ENCODE assay signal across 8 cellular contexts in genomic region chr6:73519943-73520687, GRCh38. TPM values are rescaled to one million over a fixed set of nuclear protein-coding genes. Genes with fewer than 3 reads are reported as not detected.
DNase-seq lines count a peak whose midpoint lies in the region.

No MANE protein-coding gene starts in this region.

- DNase-seq in NCI-H446 (lab: John Stamatoyannopoulos, UW), result peak; percentile 26 to 64
- DNase-seq in NCI-H446 treated with DMSO at 0.1 percent for 48 hours (lab: John Stamatoyannopoulos, UW), result no peak
- DNase-seq in NCI-H146 (lab: John Stamatoyannopoulos, UW), result peak; percentile 65
- peak; percentile 69 to 71 for DNase-seq in activated CD4-positive, alpha-beta T cell treated with anti-CD3 and anti-CD28 coated beads for 24 hours (ENCODE audit: low read depth in 2 of 2)
- peak; percentile 75 for DNase-seq in cerebellum (ENCODE audit: low spot score)
- DNase-seq in kidney glomerular epithelial cell (lab: John Stamatoyannopoulos, UW), result peak; percentile 45
- peak; percentile 61 to 73 for DNase-seq in stimulated activated CD4-positive, alpha-beta T cell treated with anti-CD3 and anti-CD28 coated beads, Interleukin-15, amount 100 ng/mL, for 1 hour (ENCODE audit: low read depth in 1 of 2, low spot score in 1 of 2)
- DNase-seq in NCI-H1048 (lab: John Stamatoyannopoulos, UW), result no peak

RNA-seq across cellular contexts. Expression of gene EEF1A1, which starts 0.7 kb away (rescaled TPM):
- total RNA-seq in cerebellum, result 9,230 TPM

RNA-seq across cellular contexts. Expression of gene MTO1, which starts 58.6 kb away (rescaled TPM):
- total RNA-seq in cerebellum, result 24.0 TPM

Comparison
In these comparisons a context has a peak if more than half of its experiments do, and no peak if none do; other contexts are left out.
1. DNase-seq: peak in NCI-H446 (2 of 2), NCI-H146 (single experiment), activated CD4-positive, alpha-beta T cell treated with anti-CD3 and anti-CD28 coated beads for 24 hours (2 of 2), cerebellum (single experiment), kidney glomerular epithelial cell (single experiment) and stimulated activated CD4-positive, alpha-beta T cell treated with anti-CD3 and anti-CD28 coated beads, Interleukin-15, amount 100 ng/mL, for 1 hour (2 of 2); none in NCI-H446 treated with DMSO at 0.1 percent for 48 hours (single experiment) and NCI-H1048 (single experiment).